Comparison of ENCODE assay signal across 8 cellular contexts in the genomic region with DNA sequence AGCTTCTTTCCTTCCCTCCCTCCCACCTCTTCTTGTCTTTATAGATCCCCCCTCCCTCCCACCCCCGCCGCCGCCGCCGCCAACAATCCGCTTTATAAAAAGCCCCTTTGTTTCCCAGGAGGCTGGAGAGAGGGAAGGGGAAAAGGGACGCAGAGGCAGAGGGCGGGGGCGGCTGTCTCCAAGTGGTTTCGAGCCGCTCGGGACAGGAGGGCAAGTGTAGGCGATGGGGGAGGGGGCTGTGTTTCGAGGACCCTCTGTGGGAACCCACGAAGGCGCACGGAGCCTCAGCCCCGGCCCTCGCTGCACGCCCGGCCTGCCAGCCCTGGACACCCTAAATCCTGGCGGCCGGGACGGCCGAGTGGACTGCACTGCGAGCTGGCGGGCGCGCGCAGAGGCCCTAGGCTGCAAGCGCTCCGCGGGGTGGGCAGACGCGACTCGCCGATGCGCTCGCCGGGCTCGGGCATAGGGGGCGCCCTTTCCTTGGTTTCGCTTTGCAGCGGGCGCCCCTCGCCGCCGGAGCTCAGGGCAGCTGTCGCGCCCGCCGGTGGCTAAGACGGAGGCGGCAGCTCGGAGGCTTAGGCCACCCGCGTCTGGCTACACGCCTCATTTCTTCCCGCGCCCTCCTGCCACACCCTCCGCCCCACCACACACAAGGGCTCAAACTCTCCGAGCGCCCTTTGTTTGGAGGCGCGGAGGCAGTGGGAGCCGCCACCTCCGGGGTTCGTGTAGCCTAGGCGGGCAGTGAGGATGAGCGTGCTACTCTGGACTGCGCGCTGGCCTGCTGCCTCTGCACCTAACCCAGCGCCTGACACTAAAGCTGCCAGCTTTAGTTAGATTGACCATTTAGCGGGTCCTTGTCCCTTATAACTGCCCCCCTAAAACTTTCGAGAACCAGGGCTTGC. TPM values are rescaled to one million over a fixed set of nuclear protein-coding genes. Genes with fewer than 3 reads are reported as not detected.
DNase-seq lines count a peak whose midpoint lies in the region; ATAC-seq, FAIRE-seq and TF ChIP-seq lines count a peak whose summit lies in the region.

No MANE protein-coding gene starts in this region.

- no peak overlapping the region for H3K9ac ChIP-seq in HepG2 (ENCODE audit: insufficient read depth, low read depth, low read length)

- in situ Hi-C loops in HepG2 (cut with HindIII; ENCODE audit: extremely low pct_ligation_motif_present, low pct_unique_long_range_greater_than_20kb), result loop anchor here (25.0 kb wide), 1 partner anchor 403 kb away; no protein-coding TSS in a partner anchor

- peaks cover 23% of the 10 kb centered on the region; the same call in 1 of the 2 replicates for H3K4me1 ChIP-seq in HepG2 (ENCODE audit: insufficient read depth, low read length)

- H3K36me3 ChIP-seq in HepG2 (replicated peaks in 1 of 2; ENCODE audit: control insufficient read depth in 1 of 2, insufficient read depth in 2 of 2, low read length in 2 of 2), result no peaks in the 10 kb centered on the region

- ATAC-seq in HepG2, result peak; percentile 62
- ATAC-seq in GM21528 (IDR thresholded peaks at IDR 0.05; ENCODE audit: low FRiP score, unreplicated experiment), result no peak
- ATAC-seq in HG03108 (IDR thresholded peaks at IDR 0.05; ENCODE audit: unreplicated experiment), result no peak

- intact Hi-C loops in HepG2 (cut with micrococcal nuclease; ENCODE audit: unreplicated experiment), result no loop called here

- H4K20me1 ChIP-seq in HepG2 (ENCODE audit: insufficient read depth, low read length), result no peaks in the 10 kb centered on the region

- H3K27ac ChIP-seq in HepG2 (ENCODE audit: extremely low read length, insufficient read depth, low read length), result no peak overlapping the region

- TF ChIP-seq RAD21 in HepG2 (CRISPR knock-in tag; IDR thresholded peaks at IDR 0.05), result no peak

- H3K9me3 ChIP-seq in HepG2 (ENCODE audit: low read length), result no peaks in the 10 kb centered on the region

- CTCF ChIA-PET in HepG2 (lab: Yijun Ruan, JAX; ENCODE audit: low intra/inter-chr PET ratio, low total read pairs), result no interaction called here

- FAIRE-seq in HepG2 (lab: Jason Lieb, UNC), result no peak

- peak; percentile 65 for TF ChIP-seq CTCF in HepG2 (CRISPR knock-in tag; IDR thresholded peaks at IDR 0.05)

- 2% methylated on average over 11 of the region's 75 CpGs for WGBS in HepG2 (ENCODE audit: low lambda C conversion rate)

- TF ChIP-seq EP300 in HepG2 (IDR thresholded peaks at IDR 0.05; ENCODE audit: low read depth in 2 of 2, low read length in 2 of 2) (no peak), HepG2 (CRISPR knock-in tag; IDR thresholded peaks at IDR 0.05; ENCODE audit: borderline replicate concordance) (no peak)

- H3K4me2 ChIP-seq in HepG2 (ENCODE audit: low read depth, low read length), result peak overlapping the region; percentile 70

- POLR2A ChIA-PET in HepG2 (lab: Yijun Ruan, JAX), result no interaction called here

- no peak overlapping the region for H2AFZ ChIP-seq in HepG2 (ENCODE audit: low read length)

- peak overlapping the region; percentile 16 to 64 (median 50); a peak in 4 of 6 replicates for H3K4me3 ChIP-seq in HepG2 (replicated peaks in 1 of 3; ENCODE audit: insufficient read depth in 1 of 3, low read depth in 2 of 3, low read length in 3 of 3)

- H3K27me3 ChIP-seq in HepG2 (ENCODE audit: control insufficient read depth in 1 of 2, insufficient read depth in 2 of 2, low read length in 2 of 2), result peaks cover 10 to 42% of the 10 kb centered on the region in 2 experiments; a peak in 4 of 5 replicates

- no peak for TF ChIP-seq POLR2A in HepG2 (IDR thresholded peaks at IDR 0.05; ENCODE audit: insufficient read depth in 1 of 2, low read depth in 2 of 2, low read length in 2 of 2)

- BruUV-seq in HepG2 (replicated peaks; lab: Mats Ljungman, UMichigan), result no TSS peak

- DNase-seq in EH (ENCODE audit: low read depth) (peak; percentile 63), NCI-H1694 (lab: John Stamatoyannopoulos, UW) (peak; percentile 40), dermis blood vessel endothelial cell (peak; percentile 78), HepG2 (ENCODE audit: low spot score) (no peak)
- DNase-seq in activated CD4-positive, alpha-beta T cell treated with anti-CD3 and anti-CD28 coated beads for 1 hour, result peak; percentile 37
- DNase-seq in stimulated activated CD4-positive, alpha-beta T cell treated with anti-CD3 and anti-CD28 coated beads, Interleukin-4, amount 100 ng/mL, for 1 hour, result peak; percentile 56

- H3K79me2 ChIP-seq in HepG2 (ENCODE audit: insufficient read depth, low read length), result no peaks in the 10 kb centered on the region

TF ChIP-seq in HepG2, 621 proteins besides CTCF, POLR2A, EP300 and RAD21 (continues in another document):
- TF ChIP-seq, protein P1, sequence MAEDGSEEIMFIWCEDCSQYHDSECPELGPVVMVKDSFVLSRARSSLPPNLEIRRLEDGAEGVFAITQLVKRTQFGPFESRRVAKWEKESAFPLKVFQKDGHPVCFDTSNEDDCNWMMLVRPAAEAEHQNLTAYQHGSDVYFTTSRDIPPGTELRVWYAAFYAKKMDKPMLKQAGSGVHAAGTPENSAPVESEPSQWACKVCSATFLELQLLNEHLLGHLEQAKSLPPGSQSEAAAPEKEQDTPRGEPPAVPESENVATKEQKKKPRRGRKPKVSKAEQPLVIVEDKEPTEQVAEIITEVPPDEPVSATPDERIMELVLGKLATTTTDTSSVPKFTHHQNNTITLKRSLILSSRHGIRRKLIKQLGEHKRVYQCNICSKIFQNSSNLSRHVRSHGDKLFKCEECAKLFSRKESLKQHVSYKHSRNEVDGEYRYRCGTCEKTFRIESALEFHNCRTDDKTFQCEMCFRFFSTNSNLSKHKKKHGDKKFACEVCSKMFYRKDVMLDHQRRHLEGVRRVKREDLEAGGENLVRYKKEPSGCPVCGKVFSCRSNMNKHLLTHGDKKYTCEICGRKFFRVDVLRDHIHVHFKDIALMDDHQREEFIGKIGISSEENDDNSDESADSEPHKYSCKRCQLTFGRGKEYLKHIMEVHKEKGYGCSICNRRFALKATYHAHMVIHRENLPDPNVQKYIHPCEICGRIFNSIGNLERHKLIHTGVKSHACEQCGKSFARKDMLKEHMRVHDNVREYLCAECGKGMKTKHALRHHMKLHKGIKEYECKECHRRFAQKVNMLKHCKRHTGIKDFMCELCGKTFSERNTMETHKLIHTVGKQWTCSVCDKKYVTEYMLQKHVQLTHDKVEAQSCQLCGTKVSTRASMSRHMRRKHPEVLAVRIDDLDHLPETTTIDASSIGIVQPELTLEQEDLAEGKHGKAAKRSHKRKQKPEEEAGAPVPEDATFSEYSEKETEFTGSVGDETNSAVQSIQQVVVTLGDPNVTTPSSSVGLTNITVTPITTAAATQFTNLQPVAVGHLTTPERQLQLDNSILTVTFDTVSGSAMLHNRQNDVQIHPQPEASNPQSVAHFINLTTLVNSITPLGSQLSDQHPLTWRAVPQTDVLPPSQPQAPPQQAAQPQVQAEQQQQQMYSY (CRISPR knock-in tag; IDR thresholded peaks at IDR 0.05), result no peak
- TF ChIP-seq KMT2A (CRISPR knock-in tag; IDR thresholded peaks at IDR 0.05), result 0 out of 2 replicates have a peak, but pooled peaks have one; percentile 37

RNA-seq across cellular contexts. Expression of a gene that starts 2.2 kb away (rescaled TPM):
- 0.85 and 1.4 TPM in 2 replicates for total RNA-seq in dermis blood vessel endothelial cell
- not detected in 2 replicates for total RNA-seq in HepG2 (2016; rRNA removed; fragmentation: Illumina TruSeq; extraction: Trizol)
- not detected in 2 replicates for total RNA-seq in HepG2 (2016; cell fraction: cytosol; rRNA removed; fragmentation: Illumina TruSeq; extraction: Trizol; ENCODE audit: low read depth)
- 0.06 TPM in 1 of 2 replicates, not detected in the other for total RNA-seq in HepG2 (2016; cell fraction: insoluble cytoplasmic fraction; rRNA removed; fragmentation: Illumina TruSeq; extraction: Trizol)
- total RNA-seq in HepG2 (2016; cell fraction: membrane; rRNA removed; fragmentation: Illumina TruSeq; extraction: Trizol), result not detected in 2 replicates
- total RNA-seq in HepG2 (2016; cell fraction: nucleus; rRNA removed; fragmentation: Illumina TruSeq; extraction: Trizol), result not detected in 2 replicates
- polyA plus RNA-seq in HepG2 (2011; rRNA removed), result 0.01 TPM in 1 of 2 replicates, not detected in the other
- not detected in 2 replicates for polyA plus RNA-seq in HepG2 (2011; cell fraction: cytosol; rRNA removed)
- polyA plus RNA-seq in HepG2 (2011; cell fraction: nucleus; rRNA removed), result 0.05 TPM in 1 of 2 replicates, not detected in the other
- polyA plus RNA-seq in HepG2 (2012), result not detected in 2 replicates
- 0.03 TPM in 1 of 2 replicates, not detected in the other for polyA plus RNA-seq in HepG2 (2016; cell fraction: cytosol; fragmentation: Illumina TruSeq; extraction: Trizol; ENCODE audit: low read depth)
- not detected in 2 replicates for polyA plus RNA-seq in HepG2 (2016; cell fraction: insoluble cytoplasmic fraction; fragmentation: Illumina TruSeq; extraction: Trizol; ENCODE audit: low read depth)
- polyA plus RNA-seq in HepG2 (2016; cell fraction: membrane; fragmentation: Illumina TruSeq; extraction: Trizol; ENCODE audit: low read depth), result not detected in 2 replicates
- polyA plus RNA-seq in HepG2 (2016; cell fraction: nucleus; fragmentation: Illumina TruSeq; extraction: Trizol; ENCODE audit: insufficient read depth, low read depth), result 0.20 TPM in 1 of 2 replicates, not detected in the other
- 6.9 TPM in 1 of 2 replicates, not detected in the other for polyA minus RNA-seq in HepG2 (2011; rRNA and poly(A)+ RNA removed; ENCODE audit: low replicate concordance)
- polyA minus RNA-seq in HepG2 (2011; cell fraction: cytosol; rRNA and poly(A)+ RNA removed), result not detected in 2 replicates
- polyA minus RNA-seq in HepG2 (2011; cell fraction: nucleus; rRNA and poly(A)+ RNA removed), result 0.13 TPM in 1 of 2 replicates, not detected in the other
